19 cellular contexts compared by ENCODE assay signal in the genomic region with DNA sequence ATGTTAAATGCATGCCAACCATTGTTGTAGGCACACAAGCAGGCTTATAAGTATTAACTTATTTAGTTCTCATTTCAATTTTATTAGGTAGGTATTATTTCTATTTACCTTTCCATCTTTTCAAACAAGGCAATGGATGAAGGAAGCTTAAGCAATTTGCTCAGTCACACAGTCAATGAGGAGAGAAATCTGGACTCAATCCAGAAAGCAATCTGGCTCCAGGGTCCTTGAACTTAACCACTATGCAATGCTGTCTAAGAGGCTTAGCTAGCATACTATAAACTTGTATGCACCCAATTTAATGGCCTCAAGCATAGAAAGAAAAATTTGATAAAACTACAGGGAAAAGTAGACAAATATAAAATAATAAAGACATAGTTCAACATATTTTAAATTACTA.
DNase-seq lines count a peak whose midpoint lies in the region; ATAC-seq and FAIRE-seq lines count a peak whose summit lies in the region.
"Had no signal": no experiment of that assay in that cellular context is flagged by ENCODE, and none has a peak within 500 bp of the region (broad histone marks: within the 10 kb centered on the region; RNA-seq: fewer than 3 reads in every experiment).

No MANE protein-coding gene starts in this region.

- H3K9me3 Mint-ChIP-seq in T-cell = no peaks in the 10 kb centered on the region
- H3K9me3 Mint-ChIP-seq: memory B cell; natural killer cell treated with Interleukin-12 subunit alpha and Interleukin-12 subunit beta and Interleukin-15 and Interleukin-18, amount 100 ng/mL, for 72 hours had no signal

- CTCF ChIA-PET in T-cell (lab: Charles Lee) = interaction anchor here in 1 of 2 donors (0.9 kb wide), 1 partner anchor 103 kb away, joined by 3 read pairs; no protein-coding TSS in a partner anchor

- H3K27me3 Mint-ChIP-seq in T-cell = peaks cover 0 to 5% of the 10 kb centered on the region in 2 donors
- H3K27me3 Mint-ChIP-seq: progenitor cell of endocrine pancreas had no signal

- H3K36me3 Mint-ChIP-seq in T-cell = peaks cover 3% of the 10 kb centered on the region
- H3K36me3 Mint-ChIP-seq: memory B cell; natural killer cell treated with Interleukin-12 subunit alpha and Interleukin-12 subunit beta and Interleukin-15 and Interleukin-18, amount 100 ng/mL, for 72 hours had no signal

- DNase-seq in DMS79 (lab: John Stamatoyannopoulos, UW) (peak; percentile 63), NCI-H1436 treated with DMSO at 0.1 percent for 48 hours (lab: John Stamatoyannopoulos, UW) (peak; percentile 79), NCI-H748 (lab: John Stamatoyannopoulos, UW; ENCODE audit: unreplicated experiment) (peak; percentile 62), iPS-NIHi7 (ENCODE audit: extremely low spot score) (no peak), T-cell (no peak)
- DNase-seq: activated effector memory CD4-positive, alpha-beta T cell treated with Interleukin-2 at 50 U/mL for 16 hours; AML-193; anterior cingulate cortex; foreskin keratinocyte; HFFc6; IMR-90; stimulated activated naive CD4-positive, alpha-beta T cell; transverse colon had no signal

- peak; percentile 89 for FAIRE-seq in islet of Langerhans (lab: Jason Lieb, UNC)

- no peaks in the 10 kb centered on the region for H3K4me1 Mint-ChIP-seq in T-cell

- ATAC-seq in T-cell (replicated peaks in 1 of 4) (no peak), GM19463 (IDR thresholded peaks at IDR 0.05; ENCODE audit: unreplicated experiment) (no peak), HG03457 (IDR thresholded peaks at IDR 0.05; ENCODE audit: unreplicated experiment) (no peak)
- ATAC-seq: foreskin keratinocyte had no signal

- no peak overlapping the region for H3K4me3 Mint-ChIP-seq in T-cell
- H3K4me3 Mint-ChIP-seq: HFFc6; memory B cell; natural killer cell treated with Interleukin-12 subunit alpha and Interleukin-12 subunit beta and Interleukin-15 and Interleukin-18, amount 100 ng/mL, for 72 hours had no signal

- POLR2A ChIA-PET in T-cell (lab: Charles Lee) = no interaction called here

- H3K27ac Mint-ChIP-seq in T-cell = no peak overlapping the region
- H3K27ac Mint-ChIP-seq: HFFc6; memory B cell; natural killer cell treated with Interleukin-12 subunit alpha and Interleukin-12 subunit beta and Interleukin-15 and Interleukin-18, amount 100 ng/mL, for 72 hours; progenitor cell of endocrine pancreas had no signal

Comparison
In these comparisons a context has a peak if more than half of its experiments do, and no peak if none do; other contexts are left out.
1. DNase-seq: peak in DMS79 (single experiment), NCI-H1436 treated with DMSO at 0.1 percent for 48 hours (single experiment) and NCI-H748 (single experiment); none in iPS-NIHi7 (single experiment) and T-cell (0 of 34).